ENCODE assay signal across 26 cellular contexts in genomic region chr2:222042666-222043065, GRCh38.
"Had no signal": no experiment of that assay in that cellular context is flagged by ENCODE, and none has a peak within 500 bp of the region (broad histone marks: within the 10 kb centered on the region; RNA-seq: fewer than 3 reads in every experiment).

No MANE protein-coding gene starts in this region.

- DNase-seq: activated CD4-positive, alpha-beta memory T cell treated with anti-CD3 and anti-CD28 coated beads for 36 hours; activated CD4-positive, alpha-beta T cell treated with anti-CD3 and anti-CD28 coated beads for 36 hours; activated CD4-positive, alpha-beta T cell treated with anti-CD3 and anti-CD28 coated beads, Interleukin-2, amount 10 ng/mL, durations not matched to agents 24 days and 14 days; activated CD4-positive, CD25-positive, alpha-beta regulatory T cell; activated CD4-positive, CD25-positive, alpha-beta regulatory T cell treated with anti-CD3 and anti-CD28 coated beads, Interleukin-2, amount 50 U/mL, for 72 hours; activated CD8-positive, alpha-beta memory T cell treated with anti-CD3 and anti-CD28 coated beads, Interleukin-2, amount 50 U/mL, for 48 hours; activated gamma-delta T cell; activated naive CD4-positive, alpha-beta T cell; activated naive CD4-positive, alpha-beta T cell treated with anti-CD3 and anti-CD28 coated beads, Interleukin-2, amount 10 ng/mL, durations not matched to agents 7 days and 5 days; activated naive CD8-positive, alpha-beta T cell treated with anti-CD3 and anti-CD28 coated beads, Interleukin-2, amount 10 ng/mL, durations not matched to agents 7 days and 5 days; activated T-cell treated with anti-CD3 and anti-CD28 coated beads for 4 hours; activated T-cell treated with anti-CD3 and anti-CD28 coated beads, Interleukin-2, amount 50 U/mL, for 24 hours; activated T-cell treated with anti-CD3 and anti-CD28 coated beads, Interleukin-2, amount 50 U/mL, for 72 hours; dorsolateral prefrontal cortex; effector memory CD8-positive, alpha-beta T cell; esophagus squamous epithelium; glutamatergic neuron; heart left ventricle; hypothalamus; T-helper 2 cell had no signal

- H3K4me3 ChIP-seq: ascending aorta, breast epithelium, coronary artery, dorsolateral prefrontal cortex, esophagus squamous epithelium, heart left ventricle had no signal

- H3K4me1 ChIP-seq: ascending aorta, breast epithelium, heart left ventricle had no signal

- H3K9me3 ChIP-seq: ascending aorta, breast epithelium, esophagus squamous epithelium, heart left ventricle had no signal

- H3K27ac ChIP-seq: ascending aorta, breast epithelium, coronary artery, dorsolateral prefrontal cortex, epithelial cell of prostate, esophagus squamous epithelium, heart left ventricle had no signal

- FAIRE-seq: frontal cortex had no signal

- H3K27me3 ChIP-seq: ascending aorta, breast epithelium had no signal

- H3K36me3 ChIP-seq: ascending aorta, breast epithelium, esophagus squamous epithelium, heart left ventricle had no signal

- ATAC-seq: activated CD4-positive, alpha-beta T cell treated with anti-CD3 and anti-CD28 coated beads for 36 hours; activated naive CD4-positive, alpha-beta T cell treated with anti-CD3 and anti-CD28 coated beads, Interleukin-2, amount 50 U/mL, for 72 hours; activated T-cell treated with anti-CD3 and anti-CD28 coated beads, Interleukin-2, amount 50 U/mL, for 72 hours; effector memory CD8-positive, alpha-beta T cell; heart left ventricle had no signal
